ENCODE assay signal across 7 cellular contexts in genomic region chr7:76959569-76960397, GRCh38.
A peak's percentile ranks its signal among the peaks of the same experiment; 100 is the strongest.
DNase-seq lines count a peak whose midpoint lies in the region; ATAC-seq lines count a peak whose summit lies in the region.
"Not testable (repeated sequence)": the region's sequence is repeated elsewhere in the genome, so short reads cannot be mapped to it uniquely, and the experiment has no call there.

No MANE protein-coding gene starts in this region.

- peak in 5 of 34 experiments; percentile 0 to 31 (median 10) for DNase-seq in T-cell
- DNase-seq in naive thymus-derived CD8-positive, alpha-beta T cell, result peak in 2 of 10 donors; percentile 6 to 21

- not testable (repeated sequence) for H3K4me1 Mint-ChIP-seq in T-cell; naive thymus-derived CD8-positive, alpha-beta T cell

- H3K27me3 Mint-ChIP-seq in T-cell; naive thymus-derived CD8-positive, alpha-beta T cell: not testable (repeated sequence)

- CTCF ChIA-PET in T-cell (lab: Charles Lee), result not testable (repeated sequence)

- not testable (repeated sequence) for H3K4me3 Mint-ChIP-seq in T-cell; naive thymus-derived CD8-positive, alpha-beta T cell

- POLR2A ChIA-PET in T-cell (lab: Charles Lee); naive thymus-derived CD8-positive, alpha-beta T cell (lab: Charles Lee): not testable (repeated sequence)

- H3K27ac Mint-ChIP-seq in T-cell; naive thymus-derived CD8-positive, alpha-beta T cell: not testable (repeated sequence)

- not testable (repeated sequence) for H3K36me3 Mint-ChIP-seq in T-cell; naive thymus-derived CD8-positive, alpha-beta T cell

- peak; percentile 99 for ATAC-seq in GM18861 (IDR thresholded peaks at IDR 0.05; ENCODE audit: unreplicated experiment)
- peak; percentile 97 for ATAC-seq in GM21381 (IDR thresholded peaks at IDR 0.05; ENCODE audit: unreplicated experiment)
- ATAC-seq in HG02798 (IDR thresholded peaks at IDR 0.05; ENCODE audit: poor library complexity, unreplicated experiment), result peak; percentile 98
- peak; percentile 99 for ATAC-seq in HG03280 (IDR thresholded peaks at IDR 0.05; ENCODE audit: unreplicated experiment)
- peak; percentile 98 to 99 (median 98) for ATAC-seq in T-cell (replicated peaks in 1 of 4)
- ATAC-seq in esophagus mucosa, result peak; percentile 91
- peak; percentile 97 to 99 for ATAC-seq in naive thymus-derived CD8-positive, alpha-beta T cell

- H3K9me3 Mint-ChIP-seq in T-cell; naive thymus-derived CD8-positive, alpha-beta T cell: not testable (repeated sequence)
